In the genomic region with DNA sequence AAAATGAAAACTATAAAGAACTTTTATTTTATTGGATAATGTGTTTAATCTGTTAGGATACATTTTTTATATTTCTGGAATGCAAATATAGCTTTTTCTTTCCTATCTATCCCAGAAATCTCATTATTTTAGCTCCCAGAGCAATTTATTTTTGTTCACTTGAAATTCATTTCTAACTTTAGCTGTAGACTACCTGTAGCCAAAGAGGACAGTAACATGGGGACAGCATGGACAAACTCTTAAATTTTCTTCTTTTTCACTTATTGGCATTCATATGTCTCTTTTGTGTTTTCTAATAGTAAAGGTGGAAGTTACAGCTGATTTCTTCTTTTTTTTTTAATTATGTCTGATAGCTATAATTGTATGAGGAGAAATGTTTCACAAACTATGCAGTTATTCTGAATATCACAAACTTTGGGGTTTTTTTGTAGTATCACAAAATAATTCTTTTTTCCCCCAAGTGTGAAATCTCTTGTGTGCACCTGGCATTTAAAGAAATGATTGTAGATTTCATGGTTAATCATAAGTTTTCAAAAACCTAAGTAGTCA, we compare ENCODE assay signal across 1 cellular context.
TF ChIP-seq lines count a peak whose summit lies in the region.

No MANE protein-coding gene starts in this region.

TF ChIP-seq in endothelial cell of umbilical vein, 7 proteins besides CTCF, POLR2A, EP300 and RAD21:
- TF ChIP-seq EZH2 (IDR thresholded peaks at IDR 0.05; ENCODE audit: borderline replicate concordance, low read depth, low read length, severe bottlenecking) (no peak), FOS (IDR thresholded peaks at IDR 0.05; ENCODE audit: borderline replicate concordance, insufficient read depth, low read length) (peak; percentile 1), GATA2 (IDR thresholded peaks at IDR 0.05; ENCODE audit: insufficient read depth, insufficient read length, low read depth, low read length) (no peak)
